8 cellular contexts compared by ENCODE assay signal in the genomic region with DNA sequence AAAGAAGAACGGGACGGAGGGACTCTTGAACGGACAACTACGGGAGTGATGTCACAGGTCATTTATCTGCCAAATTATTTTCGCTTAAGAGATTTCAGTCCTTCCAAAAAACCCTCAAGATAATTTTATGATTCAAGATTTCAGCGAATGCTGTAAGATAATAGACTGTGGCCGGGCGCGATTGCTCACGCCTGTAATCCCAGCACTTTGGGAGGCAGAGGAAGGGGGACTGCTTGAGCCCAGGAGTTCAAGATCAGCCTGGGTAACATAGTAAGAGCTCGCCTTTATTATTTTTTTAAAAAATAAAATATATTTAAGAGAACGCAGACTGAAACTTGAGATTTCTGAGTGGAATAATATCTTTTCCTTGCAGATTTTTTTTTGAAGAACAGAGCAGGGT. TPM values are rescaled to one million over a fixed set of nuclear protein-coding genes. Genes with fewer than 3 reads are reported as not detected.
DNase-seq lines count a peak whose midpoint lies in the region; ATAC-seq and TF ChIP-seq lines count a peak whose summit lies in the region.

No MANE protein-coding gene starts in this region.

- H3K9me3 ChIP-seq in esophagus muscularis mucosa, result no peaks in the 10 kb centered on the region
- H3K9me3 ChIP-seq in osteoblast (ENCODE audit: low read depth, low read length), result no peaks in the 10 kb centered on the region

- ATAC-seq in HG02571 (IDR thresholded peaks at IDR 0.05; ENCODE audit: unreplicated experiment), result peak; percentile 17
- ATAC-seq in HG02642 (IDR thresholded peaks at IDR 0.05; ENCODE audit: poor library complexity, unreplicated experiment), result no peak

- H3K27ac ChIP-seq in esophagus muscularis mucosa (replicated peaks in 1 of 4) (peak overlapping the region; percentile 80 to 83 (median 82)), osteoblast (ENCODE audit: low read depth, low read length) (peak overlapping the region; percentile 83)

- H2AFZ ChIP-seq in osteoblast (ENCODE audit: low read length), result peak overlapping the region; percentile 99

- H3K4me1 ChIP-seq in esophagus muscularis mucosa, result peaks cover 12 to 26% (median 22%) of the 10 kb centered on the region in 4 donors
- peaks cover 17% of the 10 kb centered on the region for H3K4me1 ChIP-seq in osteoblast (ENCODE audit: insufficient read depth, low read length)

- no peak for TF ChIP-seq POLR2A in esophagus muscularis mucosa (IDR thresholded peaks at IDR 0.05; ENCODE audit: low read depth)

- intact Hi-C loops in esophagus muscularis mucosa (cut with DNase I), result no loop called here

- H4K20me1 ChIP-seq in osteoblast (ENCODE audit: insufficient read depth, low read length), result no peaks in the 10 kb centered on the region

- H3K4me3 ChIP-seq in GM06990 (replicated peaks; ENCODE audit: low read depth, low read length) (peak overlapping the region; percentile 99), esophagus muscularis mucosa (peak overlapping the region; percentile 78 to 97 (median 87)), osteoblast (ENCODE audit: insufficient read depth, low read length) (peak overlapping the region; percentile 97)

- no peaks in the 10 kb centered on the region for H3K27me3 ChIP-seq in GM06990 (replicated peaks; ENCODE audit: control insufficient read depth, insufficient read depth, low read length)
- no peaks in the 10 kb centered on the region for H3K27me3 ChIP-seq in esophagus muscularis mucosa
- no peaks in the 10 kb centered on the region for H3K27me3 ChIP-seq in osteoblast (ENCODE audit: insufficient read depth, low read length)

- DNase-seq in GM06990 (ENCODE audit: extremely low read depth, insufficient read length) (no peak), RPMI7951 (ENCODE audit: low read depth) (peak; percentile 4), esophagus muscularis mucosa (ENCODE audit: extremely low spot score) (no peak), osteoblast (ENCODE audit: insufficient read length, low spot score, missing footprints) (peak; percentile 56), NCI-H2029 treated with DMSO at 0.1 percent for 48 hours (lab: John Stamatoyannopoulos, UW) (no peak), GF-D8 (lab: John Stamatoyannopoulos, UW) (no peak)

- WGBS in esophagus muscularis mucosa, result 16% methylated on average over 12 of the region's 12 CpGs

- peak overlapping the region; percentile 93 for H3K4me2 ChIP-seq in osteoblast (ENCODE audit: insufficient read depth, low read length)

- TF ChIP-seq EP300 in esophagus muscularis mucosa (IDR thresholded peaks at IDR 0.05), result no peak

- no peak for TF ChIP-seq CTCF in GM06990 (IDR thresholded peaks at IDR 0.05; ENCODE audit: insufficient read depth, low read length, poor library complexity, severe bottlenecking)
- TF ChIP-seq CTCF in esophagus muscularis mucosa (IDR thresholded peaks at IDR 0.05), result no peak
- TF ChIP-seq CTCF in osteoblast (IDR thresholded peaks at IDR 0.05; ENCODE audit: extremely low read depth, low read depth, low read length), result no peak

- H3K79me2 ChIP-seq in osteoblast (ENCODE audit: insufficient read depth, low read length), result peaks cover 32% of the 10 kb centered on the region

- no peaks in the 10 kb centered on the region; the same call in 1 of the 2 replicates for H3K36me3 ChIP-seq in GM06990 (ENCODE audit: control insufficient read depth, insufficient read depth, low read length)
- H3K36me3 ChIP-seq in esophagus muscularis mucosa, result no peaks in the 10 kb centered on the region
- H3K36me3 ChIP-seq in osteoblast (ENCODE audit: insufficient read depth, low read length), result no peaks in the 10 kb centered on the region

RNA-seq across cellular contexts. Expression of gene RWDD2B, which starts 0.6 kb away (rescaled TPM):
- 26.1 and 32.3 TPM in 2 replicates for total RNA-seq in RPMI7951 (2014; rRNA removed; shearing (Covaris generic))
- 10 to 100 TPM in 3 of 4 donors, 1 to 10 TPM in 1; 8.3 to 16.2 (median 12.9) TPM for total RNA-seq in esophagus muscularis mucosa
- 35.1 TPM in 2 replicates for total RNA-seq in osteoblast

RNA-seq across cellular contexts. Expression of gene USP16, which starts 5.9 kb away (rescaled TPM):
- 42.7 and 61.0 TPM in 2 replicates for total RNA-seq in RPMI7951 (2014; rRNA removed; shearing (Covaris generic))
- 10 to 100 TPM; 31.3 to 47.8 (median 38.7) TPM for total RNA-seq in esophagus muscularis mucosa
- total RNA-seq in osteoblast, result 47.4 TPM in 2 replicates

RNA-seq across cellular contexts. Expression of gene LTN1, which starts 25.9 kb away (rescaled TPM):
- total RNA-seq in RPMI7951 (2014; rRNA removed; shearing (Covaris generic)), result 20.6 and 23.1 TPM in 2 replicates
- total RNA-seq in esophagus muscularis mucosa, result 10 to 100 TPM; 19.4 to 39.7 (median 26.5) TPM
- total RNA-seq in osteoblast, result 26.5 and 27.5 TPM in 2 replicates

RNA-seq across cellular contexts. Expression of gene CCT8, which starts 54.9 kb away (rescaled TPM):
- total RNA-seq in RPMI7951 (2014; rRNA removed; shearing (Covaris generic)), result 265 and 342 TPM in 2 replicates
- total RNA-seq in esophagus muscularis mucosa (100 to 1,000 TPM in 1 of 4 donors, 10 to 100 TPM in 3; 73.9 to 104 (median 85.4) TPM), osteoblast (155 and 163 TPM in 2 replicates)

Comparison
In these comparisons a context has a peak if more than half of its experiments do, and no peak if none do; other contexts are left out.
1. DNase-seq: peak in RPMI7951 (single experiment) and osteoblast (single experiment); none in GM06990 (single experiment), esophagus muscularis mucosa (single experiment), NCI-H2029 treated with DMSO at 0.1 percent for 48 hours (single experiment) and GF-D8 (single experiment).
2. Peak in every context shown above with its lines, with median percentiles within 50 percentile points of each other: H3K4me3 ChIP-seq.